ENCODE assay signal across 8 cellular contexts in the genomic region with DNA sequence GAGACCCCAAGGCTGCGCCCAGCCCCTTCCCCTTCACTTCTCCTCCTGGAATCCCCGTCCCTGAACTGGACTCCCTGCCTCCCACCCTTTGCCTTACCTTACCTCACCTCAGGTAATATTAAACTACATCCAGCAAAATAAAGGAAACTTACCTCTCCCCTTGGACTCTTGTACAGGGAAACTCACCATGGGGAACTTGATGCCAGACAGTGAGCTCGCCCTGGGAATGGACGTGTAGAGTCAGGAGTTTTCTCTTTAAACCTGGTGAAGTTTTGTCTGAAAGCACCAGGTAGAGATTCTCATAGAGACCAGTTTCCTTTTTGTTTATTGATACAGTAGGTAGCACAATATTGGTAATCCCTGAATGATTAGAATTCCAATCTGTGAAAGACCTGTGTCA. TPM values are rescaled to one million over a fixed set of nuclear protein-coding genes. Genes with fewer than 3 reads are reported as not detected.
A peak's percentile ranks its signal among the peaks of the same experiment; 100 is the strongest.
DNase-seq lines count a peak whose midpoint lies in the region; ATAC-seq and TF ChIP-seq lines count a peak whose summit lies in the region.

No MANE protein-coding gene starts in this region.

- peak; percentile 7 for ATAC-seq in GM21515 (IDR thresholded peaks at IDR 0.05; ENCODE audit: unreplicated experiment)
- no peak for ATAC-seq in WTC11
- ATAC-seq in sciatic nerve: peak; percentile 14
- ATAC-seq in HG02678 (IDR thresholded peaks at IDR 0.05; ENCODE audit: unreplicated experiment): no peak

- intact Hi-C loops in left ventricle myocardium inferior (cut with micrococcal nuclease) (no loop called here), sciatic nerve (cut with DNase I) (no loop called here)

- no peaks in the 10 kb centered on the region for H3K4me1 ChIP-seq in left ventricle myocardium inferior

- H3K9me3 Mint-ChIP-seq in WTC11: no peaks in the 10 kb centered on the region

- H3K4me3 Mint-ChIP-seq in WTC11: peak overlapping the region; percentile 88

- TF ChIP-seq CTCF in WTC11 (IDR thresholded peaks at IDR 0.05) (no peak), left ventricle myocardium inferior (IDR thresholded peaks at IDR 0.05; ENCODE audit: borderline replicate concordance) (no peak)

- peak overlapping the region; percentile 92 for H3K27ac ChIP-seq in left ventricle myocardium inferior (replicated peaks)

- POLR2A ChIA-PET in WTC11 (lab: Charles Lee): interaction anchor here (1.2 kb wide), 1 partner anchor 21 kb away, joined by 3 read pairs; no protein-coding TSS in a partner anchor

- no peaks in the 10 kb centered on the region for H3K9me3 ChIP-seq in left ventricle myocardium inferior (replicated peaks)

- no peaks in the 10 kb centered on the region for H3K36me3 ChIP-seq in left ventricle myocardium inferior

- no peaks in the 10 kb centered on the region for H3K27me3 ChIP-seq in left ventricle myocardium inferior (ENCODE audit: low read depth)

- peak overlapping the region; percentile 80 for H3K4me3 ChIP-seq in left ventricle myocardium inferior

- H3K4me1 Mint-ChIP-seq in WTC11: peaks cover 18% of the 10 kb centered on the region

- CTCF ChIA-PET in WTC11 (lab: Charles Lee): interaction anchor here (1.0 kb wide), 2 partner anchors 76 to 94 kb away, joined by 4 to 8 read pairs; no protein-coding TSS in a partner anchor

- DNase-seq in ACHN: peak; percentile 8
- no peak for DNase-seq in WTC11 (ENCODE audit: low spot score)
- DNase-seq in left ventricle myocardium inferior: no peak
- DNase-seq in sciatic nerve (ENCODE audit: low spot score): no peak
- no peak for DNase-seq in AG08396 (ENCODE audit: low spot score)
- no peak for DNase-seq in NOMO-1 treated with DMSO at 0.1 percent for 48 hours (lab: John Stamatoyannopoulos, UW; ENCODE audit: unreplicated experiment)

- in situ Hi-C loops in ACHN (cut with HindIII; ENCODE audit: low pct_ligation_motif_present, low pct_unique_long_range_greater_than_20kb, low sequenced_read_pairs): no loop called here

- H3K36me3 Mint-ChIP-seq in WTC11: peaks cover 27% of the 10 kb centered on the region

- H3K27ac Mint-ChIP-seq in WTC11: peak overlapping the region; percentile 87; the same call in 1 of the 2 replicates

- peaks cover 54% of the 10 kb centered on the region for H3K27me3 Mint-ChIP-seq in WTC11 (ENCODE audit: low read depth)

TF ChIP-seq in WTC11, 78 proteins besides CTCF, POLR2A, EP300 and RAD21:
- TF ChIP-seq, protein P1, sequence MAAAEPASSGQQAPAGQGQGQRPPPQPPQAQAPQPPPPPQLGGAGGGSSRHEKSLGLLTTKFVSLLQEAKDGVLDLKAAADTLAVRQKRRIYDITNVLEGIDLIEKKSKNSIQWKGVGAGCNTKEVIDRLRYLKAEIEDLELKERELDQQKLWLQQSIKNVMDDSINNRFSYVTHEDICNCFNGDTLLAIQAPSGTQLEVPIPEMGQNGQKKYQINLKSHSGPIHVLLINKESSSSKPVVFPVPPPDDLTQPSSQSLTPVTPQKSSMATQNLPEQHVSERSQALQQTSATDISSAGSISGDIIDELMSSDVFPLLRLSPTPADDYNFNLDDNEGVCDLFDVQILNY (CRISPR knock-in tag; IDR thresholded peaks at IDR 0.05): no peak
- TF ChIP-seq RORB (CRISPR knock-in tag; IDR thresholded peaks at IDR 0.05) (no peak), NR2C2 (CRISPR knock-in tag; IDR thresholded peaks at IDR 0.05) (no peak), ELF4 (CRISPR knock-in tag; IDR thresholded peaks at IDR 0.05; ENCODE audit: low read depth) (no peak)

RNA-seq across cellular contexts. Expression of a gene that starts 0.5 kb away (rescaled TPM):
- total RNA-seq in WTC11 (2021): 82.9 to 107 TPM (median 106 TPM) in 3 replicates
- 170 TPM for total RNA-seq in left ventricle myocardium inferior
- 363 TPM for total RNA-seq in sciatic nerve

Comparison
In these comparisons a context has a peak if more than half of its experiments do, and no peak if none do; other contexts are left out.
1. ATAC-seq: peak in GM21515 (single experiment) and sciatic nerve (single experiment); none in WTC11 (single experiment) and HG02678 (single experiment).